2 cellular contexts compared by ENCODE assay signal in genomic region chr15:90340345-90340744, GRCh38.
TF ChIP-seq lines count a peak whose summit lies in the region.

No MANE protein-coding gene starts in this region.

TF ChIP-seq in A549, 52 proteins besides CTCF, POLR2A, EP300 and RAD21:
- TF ChIP-seq SMC3 (IDR thresholded peaks at IDR 0.05): 0 out of 3 replicates have a peak, but pooled peaks have one; percentile 13
- no peak for TF ChIP-seq TFCP2L1 (CRISPR knock-in tag; IDR thresholded peaks at IDR 0.05)

TF ChIP-seq in H1, 55 proteins besides CTCF, POLR2A, EP300 and RAD21:
- no peak for TF ChIP-seq EZH2 (IDR thresholded peaks at IDR 0.05; ENCODE audit: low read depth, low read length, severe bottlenecking)
- no peak for TF ChIP-seq HDAC6 (IDR thresholded peaks at IDR 0.05; ENCODE audit: low read depth, low read length)
- TF ChIP-seq NRF1 (IDR thresholded peaks at IDR 0.05; ENCODE audit: low read depth, low read length): no peak
- no peak for TF ChIP-seq SRF (IDR thresholded peaks at IDR 0.05; ENCODE audit: low read depth, low read length)
- no peak for TF ChIP-seq ZNF274 (IDR thresholded peaks at IDR 0.05; ENCODE audit: borderline replicate concordance, extremely low read depth, low read length)
- no peak for TF ChIP-seq ATF3 (IDR thresholded peaks at IDR 0.05; ENCODE audit: insufficient read depth, low read depth, low read length)
- TF ChIP-seq CHD7 (IDR thresholded peaks at IDR 0.05; ENCODE audit: insufficient replicate concordance, low read length): no peak
- TF ChIP-seq SP1 (IDR thresholded peaks at IDR 0.05; ENCODE audit: low read depth, low read length): no peak
- no peak for TF ChIP-seq BRCA1 (IDR thresholded peaks at IDR 0.05; ENCODE audit: low read depth, low read length)
- TF ChIP-seq TCF12 (IDR thresholded peaks at IDR 0.05; ENCODE audit: low read depth, low read length): no peak
- TF ChIP-seq SUZ12 (IDR thresholded peaks at IDR 0.05; ENCODE audit: low read length): no peak
- no peak for TF ChIP-seq CHD2 (IDR thresholded peaks at IDR 0.05; ENCODE audit: low read length)
- TF ChIP-seq MAFK (IDR thresholded peaks at IDR 0.05; ENCODE audit: low read depth, low read length): no peak
- TF ChIP-seq RXRA (IDR thresholded peaks at IDR 0.05; ENCODE audit: insufficient read depth, low read depth, low read length): no peak
